Comparison of ENCODE assay signal across 1 cellular context in genomic region chr2:195677290-195677689, GRCh38.
TF ChIP-seq lines count a peak whose summit lies in the region.

No MANE protein-coding gene starts in this region.

TF ChIP-seq in HepG2, 621 proteins besides CTCF, POLR2A, EP300 and RAD21:
- TF ChIP-seq CEBPG (CRISPR knock-in tag; IDR thresholded peaks at IDR 0.05) (peak; percentile 46), RFXANK (CRISPR knock-in tag; IDR thresholded peaks at IDR 0.05) (no peak), ZNF121 (CRISPR knock-in tag; IDR thresholded peaks at IDR 0.05) (0 out of 2 replicates have a peak, but pooled peaks have one; percentile 41), ZFP90 (CRISPR knock-in tag; IDR thresholded peaks at IDR 0.05; ENCODE audit: borderline replicate concordance) (peak; percentile 94), CEBPB (IDR thresholded peaks at IDR 0.05; ENCODE audit: borderline replicate concordance, low read depth, low read length) (peak; percentile 76)
- TF ChIP-seq, protein P1, sequence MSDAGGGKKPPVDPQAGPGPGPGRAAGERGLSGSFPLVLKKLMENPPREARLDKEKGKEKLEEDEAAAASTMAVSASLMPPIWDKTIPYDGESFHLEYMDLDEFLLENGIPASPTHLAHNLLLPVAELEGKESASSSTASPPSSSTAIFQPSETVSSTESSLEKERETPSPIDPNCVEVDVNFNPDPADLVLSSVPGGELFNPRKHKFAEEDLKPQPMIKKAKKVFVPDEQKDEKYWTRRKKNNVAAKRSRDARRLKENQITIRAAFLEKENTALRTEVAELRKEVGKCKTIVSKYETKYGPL (CRISPR knock-in tag; IDR thresholded peaks at IDR 0.05), result no peak
